14 cellular contexts compared by ENCODE assay signal in genomic region chr1:201610806-201611205, GRCh38.
"Had no signal": no experiment of that assay in that cellular context is flagged by ENCODE, and none has a peak within 500 bp of the region (broad histone marks: within the 10 kb centered on the region; RNA-seq: fewer than 3 reads in every experiment).

No MANE protein-coding gene starts in this region.

- H3K36me3 ChIP-seq: ascending aorta, esophagus squamous epithelium, lower lobe of right lung, transverse colon had no signal

- H3K4me3 ChIP-seq: ascending aorta, esophagus squamous epithelium, lower lobe of right lung, skin epidermis, transverse colon had no signal

- ATAC-seq: activated T-cell treated with anti-CD3 and anti-CD28 coated beads, Interleukin-2, amount 50 U/mL, for 72 hours; left cardiac atrium; lower lobe of right lung; stimulated activated effector memory CD8-positive, alpha-beta T cell treated with anti-CD3 and anti-CD28 coated beads, Interleukin-12 subunit alpha, Interleukin-12 subunit beta, amount 100 ng/mL, for 72 hours had no signal

- H3K27me3 ChIP-seq: ascending aorta, transverse colon had no signal

- H3K27ac ChIP-seq: ascending aorta, esophagus squamous epithelium, lower lobe of right lung, skin epidermis, transverse colon had no signal

- DNase-seq: activated CD4-positive, alpha-beta memory T cell treated with anti-CD3 and anti-CD28 coated beads for 36 hours; activated CD8-positive, alpha-beta memory T cell treated with anti-CD3 and anti-CD28 coated beads, Interleukin-2, amount 50 U/mL, for 4 hours; activated naive CD4-positive, alpha-beta T cell; activated T-cell treated with anti-CD3 and anti-CD28 coated beads, Interleukin-2, amount 50 U/mL, for 72 hours; esophagus squamous epithelium; foreskin fibroblast; left cardiac atrium; lower lobe of right lung; naive B cell; T-helper 9 cell; transverse colon had no signal

- H3K9me3 ChIP-seq: ascending aorta, esophagus squamous epithelium, lower lobe of right lung, transverse colon had no signal
